ENCODE assay signal across 9 cellular contexts in the genomic region with DNA sequence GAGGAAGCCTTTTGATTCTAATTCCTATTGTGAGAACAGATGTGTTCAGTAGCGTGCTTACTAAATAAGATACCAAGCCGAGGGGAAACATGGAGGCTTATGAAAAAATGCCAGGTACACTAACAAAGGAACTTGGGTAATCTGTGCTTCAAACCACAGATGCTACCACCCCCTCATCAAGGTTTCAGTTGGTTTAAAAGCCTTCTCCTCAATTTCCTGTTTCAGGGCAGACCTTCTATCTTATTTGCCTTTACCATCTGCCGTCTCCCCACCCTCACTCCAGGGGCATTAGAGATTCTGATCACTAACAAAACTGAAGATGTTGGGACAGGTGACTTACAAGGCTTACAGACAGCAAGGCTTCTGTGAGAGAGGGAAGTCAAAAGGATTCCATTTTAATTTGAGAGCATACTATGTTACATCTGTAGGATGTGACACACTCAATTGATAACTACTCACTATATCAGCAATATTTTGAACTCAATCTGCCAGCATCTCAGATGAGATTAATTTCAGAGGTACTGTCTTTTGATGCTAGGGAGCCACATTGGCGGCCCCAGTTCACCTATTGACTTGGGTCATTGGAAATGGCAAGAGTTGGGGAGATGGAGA.
DNase-seq lines count a peak whose midpoint lies in the region; ATAC-seq and TF ChIP-seq lines count a peak whose summit lies in the region.
"Had no signal": no experiment of that assay in that cellular context is flagged by ENCODE, and none has a peak within 500 bp of the region (broad histone marks: within the 10 kb centered on the region; RNA-seq: fewer than 3 reads in every experiment).

No MANE protein-coding gene starts in this region.

- ATAC-seq in GM18505 (IDR thresholded peaks at IDR 0.05; ENCODE audit: unreplicated experiment) (peak; percentile 74), GM21360 (IDR thresholded peaks at IDR 0.05; ENCODE audit: unreplicated experiment) (peak; percentile 65), HG03280 (IDR thresholded peaks at IDR 0.05; ENCODE audit: unreplicated experiment) (peak; percentile 78)
- peak; percentile 84 to 86 for ATAC-seq in activated naive CD4-positive, alpha-beta T cell treated with anti-CD3 and anti-CD28 coated beads, Interleukin-2, amount 50 U/mL, for 72 hours

- no peaks in the 10 kb centered on the region for H3K36me3 Mint-ChIP-seq in activated naive CD4-positive, alpha-beta T cell treated with anti-CD3 and anti-CD28 coated beads, Interleukin-2, amount 50 U/mL, for 72 hours

- peaks cover 0 to 14% of the 10 kb centered on the region in 2 donors for H3K9me3 Mint-ChIP-seq in activated naive CD4-positive, alpha-beta T cell treated with anti-CD3 and anti-CD28 coated beads, Interleukin-2, amount 50 U/mL, for 72 hours
- H3K9me3 Mint-ChIP-seq: dendritic cell treated with granulocyte-macrophage colony-stimulating factor and Interleukin-4, amounts not matched to agents 40 ng/mL and 50 ng/mL, for 4 days had no signal

- TF ChIP-seq POLR2A in GM18505 (IDR thresholded peaks at IDR 0.05; ENCODE audit: borderline replicate concordance, extremely low read depth, insufficient read depth, insufficient read length): no peak

- no peak overlapping the region for H3K27ac Mint-ChIP-seq in activated naive CD4-positive, alpha-beta T cell treated with anti-CD3 and anti-CD28 coated beads, Interleukin-2, amount 50 U/mL, for 72 hours
- H3K27ac Mint-ChIP-seq: dendritic cell treated with granulocyte-macrophage colony-stimulating factor and Interleukin-4, amounts not matched to agents 40 ng/mL and 50 ng/mL, for 4 days had no signal

- peak in 1 of 2 donors; percentile 28 for DNase-seq in activated naive CD4-positive, alpha-beta T cell treated with anti-CD3 and anti-CD28 coated beads, Interleukin-2, amount 50 U/mL, for 72 hours (ENCODE audit: low spot score in 2 of 2)
- no peak for DNase-seq in OCI-M2 (lab: John Stamatoyannopoulos, UW; ENCODE audit: unreplicated experiment)
- no peak for DNase-seq in NCI-H2196 treated with DMSO at 0.1 percent for 48 hours (lab: John Stamatoyannopoulos, UW; ENCODE audit: unreplicated experiment)
- no peak for DNase-seq in NCI-H526 treated with DMSO at 0.1 percent for 48 hours (lab: John Stamatoyannopoulos, UW)
- no peak for DNase-seq in putamen (ENCODE audit: low spot score)
